ENCODE assay signal across 22 cellular contexts in the genomic region with DNA sequence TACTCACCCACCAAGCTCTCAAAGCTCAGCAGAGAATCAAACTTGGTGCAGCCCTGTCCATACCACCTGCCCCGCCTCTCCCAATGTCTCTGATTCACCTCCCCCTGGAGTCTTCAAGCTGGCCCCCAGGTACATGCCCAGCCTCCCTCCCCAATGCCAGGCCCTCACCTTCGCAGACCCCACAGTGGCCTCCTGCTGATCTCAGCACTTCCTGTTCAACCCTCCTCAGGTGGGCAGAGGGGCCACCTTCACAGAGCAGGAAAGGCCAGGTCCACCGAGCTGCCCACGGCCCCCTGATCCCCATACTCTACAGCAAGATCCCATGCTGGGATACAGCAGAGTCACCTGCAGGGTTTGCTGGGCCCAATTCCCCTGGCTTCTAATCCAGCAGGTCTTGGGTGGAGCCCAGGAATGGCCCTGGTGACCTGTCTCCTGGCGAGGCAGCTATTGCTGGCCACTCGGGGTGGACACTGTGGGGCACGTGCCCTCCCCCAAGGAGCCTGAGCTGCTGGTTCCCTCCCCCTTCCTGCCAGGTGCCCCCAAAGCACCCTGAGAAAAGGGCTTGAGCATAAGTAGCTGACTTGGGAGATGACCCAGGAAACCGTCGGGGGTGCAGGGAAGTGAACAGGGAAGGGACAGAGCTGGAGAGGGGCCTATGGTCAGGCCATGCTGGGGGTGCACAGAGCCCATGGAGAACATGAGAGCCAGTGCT.
DNase-seq lines count a peak whose midpoint lies in the region; ATAC-seq, FAIRE-seq and TF ChIP-seq lines count a peak whose summit lies in the region.
"Had no signal": no experiment of that assay in that cellular context is flagged by ENCODE, and none has a peak within 500 bp of the region (broad histone marks: within the 10 kb centered on the region; RNA-seq: fewer than 3 reads in every experiment).

No MANE protein-coding gene starts in this region.

- intact Hi-C loops in lower lobe of right lung (cut with DNase I) = no loop called here
- intact Hi-C loops in sciatic nerve (cut with DNase I) = no loop called here

- H3K4me3 ChIP-seq in A549 = no peak overlapping the region
- H3K4me3 ChIP-seq in lower lobe of right lung = no peak overlapping the region
- H3K4me3 ChIP-seq: MG63 had no signal

- no peak overlapping the region for H3K27ac ChIP-seq in A549
- no peak overlapping the region for H3K27ac ChIP-seq in lower lobe of right lung

- DNase-seq in A549 (ENCODE audit: low read depth in 1 of 2, low spot score in 1 of 2) (no peak), lower lobe of right lung (peak; percentile 32), sciatic nerve (ENCODE audit: low spot score) (peak; percentile 35), iPS-NIHi7 (ENCODE audit: extremely low spot score) (no peak), urothelium cell line (ENCODE audit: low spot score) (no peak)
- peak; percentile 30 for DNase-seq in activated CD8-positive, alpha-beta memory T cell treated with anti-CD3 and anti-CD28 coated beads, Interleukin-2, amount 10 ng/mL, durations not matched to agents 7 days and 5 days
- DNase-seq: C1 segment of cervical spinal cord, COR-L47, DMS153, HCEC 1CT, IMR-90, Karpas-422, MG63, NCI-H1092, NCI-H146, NCI-H2081 treated with DMSO at 0.1 percent for 48 hours, NCI-H510A, NCI-H82, SHP77 had no signal

- H3K4me1 ChIP-seq in A549 (no peaks in the 10 kb centered on the region), lower lobe of right lung (no peaks in the 10 kb centered on the region)

- no peak overlapping the region for H3K27ac Mint-ChIP-seq in activated CD8-positive, alpha-beta memory T cell treated with anti-CD3 and anti-CD28 coated beads, Interleukin-2, amount 10 ng/mL, durations not matched to agents 7 days and 5 days

- no peak overlapping the region for H3K4me2 ChIP-seq in A549

- H3K36me3 Mint-ChIP-seq in activated CD8-positive, alpha-beta memory T cell treated with anti-CD3 and anti-CD28 coated beads, Interleukin-2, amount 10 ng/mL, durations not matched to agents 7 days and 5 days = no peaks in the 10 kb centered on the region

- no peak overlapping the region for H3K4me3 Mint-ChIP-seq in activated CD8-positive, alpha-beta memory T cell treated with anti-CD3 and anti-CD28 coated beads, Interleukin-2, amount 10 ng/mL, durations not matched to agents 7 days and 5 days

- TF ChIP-seq CTCF in A549 (IDR thresholded peaks at IDR 0.05) (no peak), lower lobe of right lung (IDR thresholded peaks at IDR 0.05) (no peak)

- no peaks in the 10 kb centered on the region for H3K9me3 Mint-ChIP-seq in activated CD8-positive, alpha-beta memory T cell treated with anti-CD3 and anti-CD28 coated beads, Interleukin-2, amount 10 ng/mL, durations not matched to agents 7 days and 5 days (ENCODE audit: low read depth)

- H3K9me3 ChIP-seq in A549 = no peaks in the 10 kb centered on the region
- no peaks in the 10 kb centered on the region for H3K9me3 ChIP-seq in lower lobe of right lung
- H3K9me3 ChIP-seq: MG63 had no signal

- H3K27me3 ChIP-seq in lower lobe of right lung (ENCODE audit: low read depth) = peaks cover 27% of the 10 kb centered on the region

- H3K4me1 Mint-ChIP-seq in activated CD8-positive, alpha-beta memory T cell treated with anti-CD3 and anti-CD28 coated beads, Interleukin-2, amount 10 ng/mL, durations not matched to agents 7 days and 5 days = no peaks in the 10 kb centered on the region

- POLR2A ChIA-PET in A549 (lab: Yijun Ruan, JAX) = no interaction called here

- no peak for TF ChIP-seq EP300 in A549 (IDR thresholded peaks at IDR 0.05)

- no peak for TF ChIP-seq RAD21 in A549 (conservative IDR thresholded peaks at IDR 0.05 in 1 of 2, IDR thresholded peaks at IDR 0.05 in 1 of 2)

- H3K27me3 Mint-ChIP-seq in activated CD8-positive, alpha-beta memory T cell treated with anti-CD3 and anti-CD28 coated beads, Interleukin-2, amount 10 ng/mL, durations not matched to agents 7 days and 5 days = peaks cover 31% of the 10 kb centered on the region

- ATAC-seq in A549 = no peak
- no peak for ATAC-seq in activated CD8-positive, alpha-beta memory T cell treated with anti-CD3 and anti-CD28 coated beads, Interleukin-2, amount 10 ng/mL, durations not matched to agents 7 days and 5 days
- peak in 1 of 2 donors; percentile 30 for ATAC-seq in lower lobe of right lung
- ATAC-seq in sciatic nerve = no peak
- no peak for ATAC-seq in GM21447 (IDR thresholded peaks at IDR 0.05; ENCODE audit: unreplicated experiment)
- no peak for ATAC-seq in HG02852 (IDR thresholded peaks at IDR 0.05; ENCODE audit: unreplicated experiment)

- CTCF ChIA-PET in A549 (lab: Yijun Ruan, JAX) = interaction anchor here (1.0 kb wide), 1 partner anchor 9 kb away, joined by 4 read pairs; no protein-coding TSS in a partner anchor
- CTCF ChIA-PET in activated CD8-positive, alpha-beta memory T cell treated with anti-CD3 and anti-CD28 coated beads, Interleukin-2, amount 10 ng/mL, durations not matched to agents 7 days and 5 days (lab: Charles Lee) = no interaction called here

- FAIRE-seq in A549 (lab: Jason Lieb, UNC) (no peak), urothelium cell line (lab: Jason Lieb, UNC) (no peak)
- FAIRE-seq: RCC 7860 had no signal

- TF ChIP-seq POLR2A in A549 (IDR thresholded peaks at IDR 0.05; ENCODE audit: low read length) = no peak

- WGBS in A549 (ENCODE audit: missing lambda C conversion rate) = 8% methylated on average over 5 of the region's 9 CpGs

- no peaks in the 10 kb centered on the region for H3K36me3 ChIP-seq in lower lobe of right lung
- H3K36me3 ChIP-seq: MG63 had no signal

TF ChIP-seq in A549, 52 proteins besides CTCF, POLR2A, EP300 and RAD21:
- TF ChIP-seq JUN (IDR thresholded peaks at IDR 0.05) (no peak), MAFK (IDR thresholded peaks at IDR 0.05; ENCODE audit: partially characterized antibody) (peak; percentile 3), ZC3H11A (IDR thresholded peaks at IDR 0.05) (no peak)

Comparison
In these comparisons a context has a peak if more than half of its experiments do, and no peak if none do; other contexts are left out.
1. DNase-seq: peak in activated CD8-positive, alpha-beta memory T cell treated with anti-CD3 and anti-CD28 coated beads, Interleukin-2, amount 10 ng/mL, durations not matched to agents 7 days and 5 days (single experiment), lower lobe of right lung (single experiment) and sciatic nerve (single experiment); none in A549 (0 of 2), iPS-NIHi7 (single experiment) and urothelium cell line (single experiment).